In genomic region chr6:139291813-139292619, GRCh38 we compare ENCODE assay signal across 8 cellular contexts.
A peak's percentile ranks its signal among the peaks of the same experiment; 100 is the strongest.
DNase-seq lines count a peak whose midpoint lies in the region; ATAC-seq and TF ChIP-seq lines count a peak whose summit lies in the region.

TXLNB (minus strand) TSS chr6:139291998; CDS start chr6:139288899, 3,099 bp downstream.

- CTCF ChIA-PET in HEK293 (lab: Yijun Ruan, JAX): interaction anchor here (0.7 to 1.6 kb wide), 6 partner anchors 9 to 1321 kb away, joined by 3 to 6 read pairs (median 4); no protein-coding TSS in a partner anchor

- H3K4me1 ChIP-seq in HEK293 (ENCODE audit: control insufficient read depth, insufficient read depth, low read length) (peaks cover 9% of the 10 kb centered on the region), muscle layer of duodenum (ENCODE audit: control insufficient read depth in 1 of 2, insufficient read depth in 2 of 2, low read length in 2 of 2) (peaks cover 7 to 8% of the 10 kb centered on the region in 2 donors)

- DNase-seq in NCI-H2081 (lab: John Stamatoyannopoulos, UW): peak; percentile 41 to 80
- peak; percentile 87 to 92 for DNase-seq in activated CD4-positive, alpha-beta T cell treated with anti-CD3 and anti-CD28 coated beads, Interleukin-2, amount 50 U/mL, for 4 hours
- DNase-seq in effector CD8-positive, alpha-beta T cell (lab: John Stamatoyannopoulos, UW): peak; percentile 60
- peak; percentile 83 for DNase-seq in stimulated activated CD8-positive, alpha-beta memory T cell treated with anti-CD3 and anti-CD28 coated beads, Interleukin-4, amount 100 ng/mL, for 48 hours
- DNase-seq in HuH-7 (ENCODE audit: low spot score): no peak

- H3K4me3 ChIP-seq in HEK293 (ENCODE audit: low read depth, low read length): peak within 1 kb of the TSS; percentile 5
- H3K4me3 ChIP-seq in muscle layer of duodenum (ENCODE audit: low read depth in 1 of 2, low read length in 2 of 2): peak within 1 kb of the TSS; percentile 43 to 46

- no peaks in the 10 kb centered on the region for H3K27me3 ChIP-seq in muscle layer of duodenum (ENCODE audit: low read depth, low read length)

- H3K36me3 ChIP-seq in HEK293 (ENCODE audit: control insufficient read depth in 2 of 2, insufficient read depth in 1 of 2, low read length in 2 of 2) (no peaks in the 10 kb centered on the region), muscle layer of duodenum (ENCODE audit: control insufficient read depth in 1 of 2, insufficient read depth in 2 of 2, low read length in 2 of 2) (peaks cover 0 to 3% of the 10 kb centered on the region in 2 donors)

- POLR2A ChIA-PET in HEK293 (lab: Yijun Ruan, JAX): interaction anchor here (1.2 kb wide), 1 partner anchor 83 kb away, joined by 8 read pairs; the partner anchor contains the start of gene CITED2

- H3K9me3 ChIP-seq in HEK293 (ENCODE audit: control insufficient read depth, insufficient read depth, low read depth, low read length) (no peaks in the 10 kb centered on the region), muscle layer of duodenum (ENCODE audit: control insufficient read depth in 1 of 2, low read length in 2 of 2) (no peaks in the 10 kb centered on the region)

- peak; percentile 51 for TF ChIP-seq CTCF in HEK293 (tag by site-specific recombination; IDR thresholded peaks at IDR 0.05)

- ATAC-seq in GM18498 (IDR thresholded peaks at IDR 0.05; ENCODE audit: unreplicated experiment): peak; percentile 71

- H3K27ac ChIP-seq in HEK293 (ENCODE audit: extremely low read depth, low read depth, low read length) (no peak within 1 kb of the TSS), muscle layer of duodenum (ENCODE audit: low read length) (peak within 1 kb of the TSS; percentile 93)

TF ChIP-seq in HEK293, 187 proteins besides CTCF, POLR2A, EP300 and RAD21 (continues in another document):
- TF ChIP-seq ZNF114 (tag by site-specific recombination; IDR thresholded peaks at IDR 0.05): no peak
- TF ChIP-seq ZNF449 (tag by site-specific recombination; IDR thresholded peaks at IDR 0.05): no peak
- no peak for TF ChIP-seq PBX3 (CRISPR knock-in tag; IDR thresholded peaks at IDR 0.05)
- TF ChIP-seq BCL11B (tag by site-specific recombination; IDR thresholded peaks at IDR 0.05; ENCODE audit: low read depth): no peak
- no peak for TF ChIP-seq ZNF837 (tag by site-specific recombination; IDR thresholded peaks at IDR 0.05)
- TF ChIP-seq SCRT2 (tag by site-specific recombination; IDR thresholded peaks at IDR 0.05): peak; percentile 95
- 0 out of 2 replicates have a peak, but pooled peaks have one; percentile 19 for TF ChIP-seq PRDM4 (tag by site-specific recombination; IDR thresholded peaks at IDR 0.05)
- TF ChIP-seq ZNF202 (tag by site-specific recombination; IDR thresholded peaks at IDR 0.05; ENCODE audit: borderline replicate concordance): no peak
- TF ChIP-seq PATZ1 (tag by site-specific recombination; IDR thresholded peaks at IDR 0.05): peak; percentile 88
- TF ChIP-seq ZBTB49 (tag by site-specific recombination; IDR thresholded peaks at IDR 0.05; ENCODE audit: low read depth): no peak
- no peak for TF ChIP-seq ZNF561 (tag by site-specific recombination; IDR thresholded peaks at IDR 0.05; ENCODE audit: borderline replicate concordance)
- TF ChIP-seq ZBTB7A (tag by site-specific recombination; IDR thresholded peaks at IDR 0.05; ENCODE audit: low read depth): no peak
- TF ChIP-seq ZNF223 (tag by site-specific recombination; IDR thresholded peaks at IDR 0.05): no peak
- TF ChIP-seq FEZF1 (tag by site-specific recombination; IDR thresholded peaks at IDR 0.05): peak; percentile 74
- TF ChIP-seq KLF8 (tag by site-specific recombination; IDR thresholded peaks at IDR 0.05): peak; percentile 37; the same call in 1 of the 2 replicates
- no peak; the same call in 1 of the 2 replicates for TF ChIP-seq ZNF558 (tag by site-specific recombination; IDR thresholded peaks at IDR 0.05)
- TF ChIP-seq OVOL3 (tag by site-specific recombination; IDR thresholded peaks at IDR 0.05): no peak
- peak; percentile 60 for TF ChIP-seq ZNF548 (tag by site-specific recombination; IDR thresholded peaks at IDR 0.05)
- TF ChIP-seq ZNF488 (tag by site-specific recombination; IDR thresholded peaks at IDR 0.05): no peak
- peak; percentile 87 for TF ChIP-seq ZBTB17 (tag by site-specific recombination; IDR thresholded peaks at IDR 0.05)
- TF ChIP-seq ZNF248 (tag by site-specific recombination; IDR thresholded peaks at IDR 0.05): no peak
